8 cellular contexts compared by ENCODE assay signal in genomic region chr12:100987552-100988277, GRCh38.
DNase-seq lines count a peak whose midpoint lies in the region; ATAC-seq and TF ChIP-seq lines count a peak whose summit lies in the region.

No MANE protein-coding gene starts in this region.

- no peaks in the 10 kb centered on the region for H4K20me1 ChIP-seq in DOHH2 (ENCODE audit: control insufficient read depth, insufficient read depth, low read depth, low read length)

- H3K9me2 ChIP-seq in DOHH2 (replicated peaks; ENCODE audit: control insufficient read depth, low read length), result no peaks in the 10 kb centered on the region

- ATAC-seq in GM19043 (IDR thresholded peaks at IDR 0.05; ENCODE audit: low read depth, unreplicated experiment) (peak; percentile 95), HG03060 (IDR thresholded peaks at IDR 0.05; ENCODE audit: low read depth, unreplicated experiment) (peak; percentile 97)

- intact Hi-C loops in colonic mucosa (cut with DNase I), result no loop called here

- peaks cover 5% of the 10 kb centered on the region for H3K4me1 ChIP-seq in DOHH2 (ENCODE audit: control insufficient read depth, low read length)
- no peaks in the 10 kb centered on the region for H3K4me1 ChIP-seq in colonic mucosa

- no peaks in the 10 kb centered on the region for H3F3A ChIP-seq in DOHH2 (ENCODE audit: control insufficient read depth, insufficient read depth)

- H3K9ac ChIP-seq in colonic mucosa (ENCODE audit: low read depth in 2 of 2, low read length in 2 of 2), result no peak overlapping the region

- H3K36me3 ChIP-seq in DOHH2 (ENCODE audit: control insufficient read depth, low read length), result no peaks in the 10 kb centered on the region
- no peaks in the 10 kb centered on the region for H3K36me3 ChIP-seq in colonic mucosa

- H3K27me3 ChIP-seq in DOHH2 (ENCODE audit: control insufficient read depth, low read length) (0 out of 2 replicates have a peak, but pooled peaks cover under 1% of the 10 kb centered on the region), colonic mucosa (no peaks in the 10 kb centered on the region)

- H3K27ac ChIP-seq in DOHH2 (ENCODE audit: low read depth, low read length) (no peak overlapping the region), colonic mucosa (no peak overlapping the region)

- TF ChIP-seq CTCF in DOHH2 (IDR thresholded peaks at IDR 0.05; ENCODE audit: low read depth, low read length, poor library complexity, severe bottlenecking), result peak; percentile 65
- TF ChIP-seq CTCF in colonic mucosa (IDR thresholded peaks at IDR 0.05), result peak; percentile 15

- peak; percentile 95 for DNase-seq in NOMO-1 treated with DMSO at 0.1 percent for 48 hours (lab: John Stamatoyannopoulos, UW; ENCODE audit: unreplicated experiment)
- no peak for DNase-seq in colonic mucosa
- DNase-seq in retina, result peak; percentile 22
- DNase-seq in effector CD4-positive, alpha-beta T cell, result no peak
- DNase-seq in NCI-H2107 treated with DMSO at 0.1 percent for 48 hours (lab: John Stamatoyannopoulos, UW; ENCODE audit: unreplicated experiment), result no peak

- H3K79me2 ChIP-seq in DOHH2 (ENCODE audit: control insufficient read depth, low read length), result no peaks in the 10 kb centered on the region

- H3K9me3 ChIP-seq in DOHH2 (ENCODE audit: control insufficient read depth, insufficient read depth, low read length), result no peaks in the 10 kb centered on the region
- no peaks in the 10 kb centered on the region for H3K9me3 ChIP-seq in colonic mucosa

- H3K4me3 ChIP-seq in DOHH2 (ENCODE audit: low read length) (no peak overlapping the region), colonic mucosa (no peak overlapping the region)

- H3K4me2 ChIP-seq in DOHH2 (ENCODE audit: low read length), result no peak overlapping the region

Comparison
In these comparisons a context has a peak if more than half of its experiments do, and no peak if none do; other contexts are left out.
1. DNase-seq: peak in NOMO-1 treated with DMSO at 0.1 percent for 48 hours (single experiment) and retina (single experiment); none in colonic mucosa (single experiment), effector CD4-positive, alpha-beta T cell (single experiment) and NCI-H2107 treated with DMSO at 0.1 percent for 48 hours (single experiment).